27 cellular contexts compared by ENCODE assay signal in the genomic region with DNA sequence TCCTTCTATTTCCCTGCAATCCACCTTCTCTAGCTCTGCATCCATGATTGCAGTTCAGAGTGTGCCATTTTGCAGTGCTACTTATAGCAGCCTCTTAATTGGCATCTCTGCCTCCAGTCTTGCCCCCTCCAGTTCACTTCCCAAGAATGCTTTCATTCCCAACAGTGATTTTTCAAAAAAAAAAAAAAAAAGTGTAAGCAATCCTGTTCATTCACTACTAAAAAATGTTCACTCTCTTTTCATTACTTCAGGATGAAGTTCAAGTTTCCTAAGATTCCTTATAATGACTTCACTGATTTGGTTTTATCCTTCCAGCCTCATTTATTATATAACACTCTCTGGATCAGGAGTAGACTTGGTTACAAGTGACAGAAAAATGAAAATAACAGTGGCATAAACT.
DNase-seq lines count a peak whose midpoint lies in the region; ATAC-seq and TF ChIP-seq lines count a peak whose summit lies in the region.
"Had no signal": no experiment of that assay in that cellular context is flagged by ENCODE, and none has a peak within 500 bp of the region (broad histone marks: within the 10 kb centered on the region; RNA-seq: fewer than 3 reads in every experiment).

No MANE protein-coding gene starts in this region.

- H3K27ac ChIP-seq in IMR-90 (ENCODE audit: insufficient read depth, low read length), result no peak overlapping the region
- peak overlapping the region in 1 of 4 donors; percentile 54 for H3K27ac ChIP-seq in gastroesophageal sphincter
- peak overlapping the region; percentile 30 for H3K27ac ChIP-seq in suprapubic skin
- H3K27ac ChIP-seq in neural progenitor cell, result no peak overlapping the region
- H3K27ac ChIP-seq: BLaER1, cardiac muscle cell, KMS-11 had no signal

- no peaks in the 10 kb centered on the region for H3K36me3 Mint-ChIP-seq in neural progenitor cell
- H3K36me3 Mint-ChIP-seq: activated naive CD4-positive, alpha-beta T cell treated with anti-CD3 and anti-CD28 coated beads, Interleukin-2, amount 10 ng/mL, durations not matched to agents 7 days and 5 days; naive thymus-derived CD4-positive, alpha-beta T cell; T-cell had no signal

- in situ Hi-C loops in IMR-90 (cut with MboI; ENCODE audit: low sequenced_read_pairs), result loop anchor here (25.0 kb wide), 1 partner anchor 529 kb away; no protein-coding TSS in a partner anchor

- no peak overlapping the region for H2BK15ac ChIP-seq in IMR-90 (ENCODE audit: low read depth, low read length)

- no peak overlapping the region; the same call in 1 of the 2 replicates for H3K14ac ChIP-seq in IMR-90 (replicated peaks; ENCODE audit: low read depth, low read length)

- no peaks in the 10 kb centered on the region for H3F3A ChIP-seq in neural progenitor cell (ENCODE audit: low read depth)

- peak overlapping the region; percentile 62 for H2BK120ac ChIP-seq in IMR-90 (ENCODE audit: low read depth, low read length)

- ATAC-seq in IMR-90 (ENCODE audit: low read depth) (peak; percentile 30), gastroesophageal sphincter (peak; percentile 31)
- ATAC-seq: effector memory CD8-positive, alpha-beta T cell; naive thymus-derived CD4-positive, alpha-beta T cell; T-cell had no signal

- no peak overlapping the region for H3K56ac ChIP-seq in IMR-90 (ENCODE audit: extremely low read depth, insufficient read depth, low read length)

- peak overlapping the region in 1 of 2 experiments; percentile 58; a peak in 1 of 4 replicates for H4K8ac ChIP-seq in IMR-90 (ENCODE audit: low read depth in 2 of 2, low read length in 2 of 2)

- peak overlapping the region; percentile 92; the same call in 1 of the 2 replicates for H3K18ac ChIP-seq in IMR-90 (ENCODE audit: low read depth, low read length)

- peak overlapping the region; percentile 89 for H4K5ac ChIP-seq in IMR-90 (ENCODE audit: low read depth, low read length)

- no peak overlapping the region for H2AK9ac ChIP-seq in IMR-90 (replicated peaks; ENCODE audit: low read depth, low read length, poor library complexity)

- H2BK5ac ChIP-seq in IMR-90 (ENCODE audit: low read depth, low read length, poor library complexity, severe bottlenecking), result peak overlapping the region; percentile 83

- H3K4ac ChIP-seq in IMR-90 (ENCODE audit: low read depth, low read length), result peak overlapping the region; percentile 27; the same call in 1 of the 2 replicates

- H3K4me3 Mint-ChIP-seq in neural progenitor cell, result no peak overlapping the region
- H3K4me3 Mint-ChIP-seq: activated naive CD4-positive, alpha-beta T cell treated with anti-CD3 and anti-CD28 coated beads, Interleukin-2, amount 10 ng/mL, durations not matched to agents 7 days and 5 days; activated T-helper 1 cell treated with anti-CD3 and anti-CD28 coated beads, Interleukin-12 subunit alpha, Interleukin-12 subunit beta, Interleukin-2, Interleukin-4 antibody, amounts not matched to agents 30 ng/mL and 10 ng/mL and 1 ng/mL, durations not matched to agents 14 hours and 24 hours and 36 hours; effector memory CD8-positive, alpha-beta T cell; naive thymus-derived CD4-positive, alpha-beta T cell; T-cell had no signal

- H3K27ac Mint-ChIP-seq in neural progenitor cell, result no peak overlapping the region
- H3K27ac Mint-ChIP-seq: activated naive CD4-positive, alpha-beta T cell treated with anti-CD3 and anti-CD28 coated beads, Interleukin-2, amount 10 ng/mL, durations not matched to agents 7 days and 5 days; activated T-helper 1 cell treated with anti-CD3 and anti-CD28 coated beads, Interleukin-12 subunit alpha, Interleukin-12 subunit beta, Interleukin-2, Interleukin-4 antibody, amounts not matched to agents 30 ng/mL and 10 ng/mL and 1 ng/mL, durations not matched to agents 14 hours and 24 hours and 36 hours; effector memory CD8-positive, alpha-beta T cell; naive thymus-derived CD4-positive, alpha-beta T cell; T-cell had no signal

- 0 out of 2 replicates have a peak overlapping the region, but pooled peaks have one; percentile 43 for H4K91ac ChIP-seq in IMR-90 (ENCODE audit: insufficient read depth, low read depth, low read length)

- no peak overlapping the region for H3K9ac ChIP-seq in IMR-90 (ENCODE audit: low read depth, low read length)
- no peak overlapping the region for H3K9ac ChIP-seq in neural progenitor cell
- H3K9ac ChIP-seq: BLaER1, KMS-11 had no signal

- H3K27me3 ChIP-seq in IMR-90 (ENCODE audit: control insufficient read depth, insufficient read depth, low read length) (no peaks in the 10 kb centered on the region), gastroesophageal sphincter (no peaks in the 10 kb centered on the region), suprapubic skin (no peaks in the 10 kb centered on the region), neural progenitor cell (no peaks in the 10 kb centered on the region)
- H3K27me3 ChIP-seq: BLaER1, cardiac muscle cell had no signal

- no peaks in the 10 kb centered on the region for H3K36me3 ChIP-seq in IMR-90 (ENCODE audit: control insufficient read depth, insufficient read depth, low read length)
- no peaks in the 10 kb centered on the region for H3K36me3 ChIP-seq in gastroesophageal sphincter
- H3K36me3 ChIP-seq in suprapubic skin, result no peaks in the 10 kb centered on the region
- no peaks in the 10 kb centered on the region for H3K36me3 ChIP-seq in neural progenitor cell
- H3K36me3 ChIP-seq: BLaER1, cardiac muscle cell had no signal

- H3K4me1 ChIP-seq in IMR-90 (ENCODE audit: control insufficient read depth, insufficient read depth, low read length), result peaks cover 28% of the 10 kb centered on the region
- no peaks in the 10 kb centered on the region for H3K4me1 ChIP-seq in gastroesophageal sphincter
- H3K4me1 ChIP-seq in suprapubic skin, result peaks cover 6% of the 10 kb centered on the region
- H3K4me1 ChIP-seq in neural progenitor cell, result no peaks in the 10 kb centered on the region

- peak; percentile 35 for DNase-seq in AG08395 (ENCODE audit: low spot score)
- peak; percentile 52 for DNase-seq in IMR-90
- no peak for DNase-seq in suprapubic skin (ENCODE audit: low spot score in 2 of 2)
- DNase-seq in activated CD8-positive, alpha-beta memory T cell treated with anti-CD3 and anti-CD28 coated beads, Interleukin-2, amount 50 U/mL, for 48 hours, result no peak
- DNase-seq in neural progenitor cell (ENCODE audit: low spot score), result no peak
- no peak for DNase-seq in NCI-H446 (lab: John Stamatoyannopoulos, UW)
- no peak for DNase-seq in activated naive CD4-positive, alpha-beta T cell (lab: John Stamatoyannopoulos, UW)
- DNase-seq: activated CD4-positive, alpha-beta T cell treated with anti-CD3 and anti-CD28 coated beads, Interleukin-2, amount 50 U/mL, for 4 hours; activated CD4-positive, CD25-positive, alpha-beta regulatory T cell; activated naive CD4-positive, alpha-beta T cell treated with anti-CD3 and anti-CD28 coated beads, Interleukin-2, amount 10 ng/mL, durations not matched to agents 7 days and 5 days; cortex of kidney; DMS53; effector memory CD8-positive, alpha-beta T cell; left ventricle myocardium superior; naive thymus-derived CD4-positive, alpha-beta T cell; NCI-H1417; NCI-H2081; NCI-H345; NCI-H82; occipital lobe; retina; T-cell had no signal

- intact Hi-C loops in IMR-90 (cut with micrococcal nuclease), result no loop called here

- no peak for TF ChIP-seq POLR2A in IMR-90 (IDR thresholded peaks at IDR 0.05; ENCODE audit: low read depth, low read length)
- TF ChIP-seq POLR2A in gastroesophageal sphincter (IDR thresholded peaks at IDR 0.05), result no peak
- no peak for TF ChIP-seq POLR2A in suprapubic skin (IDR thresholded peaks at IDR 0.05)

- H3K4me3 ChIP-seq in IMR-90 (ENCODE audit: insufficient read depth, low read depth, low read length) (no peak overlapping the region), gastroesophageal sphincter (no peak overlapping the region), suprapubic skin (no peak overlapping the region), neural progenitor cell (no peak overlapping the region)
- H3K4me3 ChIP-seq: BLaER1, cardiac muscle cell had no signal

- H3K79me2 ChIP-seq in neural progenitor cell (ENCODE audit: low read depth), result no peaks in the 10 kb centered on the region

- H3K4me2 ChIP-seq in IMR-90 (ENCODE audit: low read depth, low read length) (peak overlapping the region; percentile 23; the same call in 1 of the 2 replicates), neural progenitor cell (no peak overlapping the region)
- H3K4me2 ChIP-seq: BLaER1, KMS-11 had no signal

- CTCF ChIA-PET in IMR-90 (lab: Yijun Ruan, JAX), result interaction anchor here (1.4 kb wide), 1 partner anchor 108 kb away, joined by 3 read pairs; no protein-coding TSS in a partner anchor

- 0 out of 2 replicates have a peak overlapping the region, but pooled peaks have one; percentile 3 for H2AK5ac ChIP-seq in IMR-90 (ENCODE audit: low read depth, low read length)

- peak overlapping the region; percentile 82 for H2BK20ac ChIP-seq in IMR-90 (ENCODE audit: low read depth, low read length)

- no peak for TF ChIP-seq CTCF in IMR-90 (conservative IDR thresholded peaks at IDR 0.05; ENCODE audit: low read depth, low read length)
- no peak for TF ChIP-seq CTCF in gastroesophageal sphincter (IDR thresholded peaks at IDR 0.05)
- TF ChIP-seq CTCF in suprapubic skin (IDR thresholded peaks at IDR 0.05), result no peak
- no peak for TF ChIP-seq CTCF in neural progenitor cell (IDR thresholded peaks at IDR 0.05)

- peaks cover 4% of the 10 kb centered on the region for H3K27me3 Mint-ChIP-seq in neural progenitor cell (ENCODE audit: insufficient read depth, low read depth)
- H3K27me3 Mint-ChIP-seq: activated naive CD4-positive, alpha-beta T cell treated with anti-CD3 and anti-CD28 coated beads, Interleukin-2, amount 10 ng/mL, durations not matched to agents 7 days and 5 days had no signal

- H3K9me3 ChIP-seq in IMR-90 (ENCODE audit: control insufficient read depth, insufficient read depth, low read length) (no peaks in the 10 kb centered on the region), gastroesophageal sphincter (no peaks in the 10 kb centered on the region), suprapubic skin (no peaks in the 10 kb centered on the region), neural progenitor cell (ENCODE audit: low read depth) (no peaks in the 10 kb centered on the region)
- H3K9me3 ChIP-seq: BLaER1 had no signal

- H3K9me3 Mint-ChIP-seq in neural progenitor cell, result no peaks in the 10 kb centered on the region
- H3K9me3 Mint-ChIP-seq: activated naive CD4-positive, alpha-beta T cell treated with anti-CD3 and anti-CD28 coated beads, Interleukin-2, amount 10 ng/mL, durations not matched to agents 7 days and 5 days; activated T-helper 1 cell treated with anti-CD3 and anti-CD28 coated beads, Interleukin-12 subunit alpha, Interleukin-12 subunit beta, Interleukin-2, Interleukin-4 antibody, amounts not matched to agents 30 ng/mL and 10 ng/mL and 1 ng/mL, durations not matched to agents 14 hours and 24 hours and 36 hours; effector memory CD8-positive, alpha-beta T cell had no signal

- no peaks in the 10 kb centered on the region for H3K79me1 ChIP-seq in IMR-90 (ENCODE audit: low read depth in 1 of 2, low read length in 2 of 2)

- no peak overlapping the region; the same call in 1 of the 2 replicates for H3K23ac ChIP-seq in IMR-90 (ENCODE audit: low read depth, low read length)

- no peak for TF ChIP-seq RAD21 in IMR-90 (IDR thresholded peaks at IDR 0.05; ENCODE audit: low read length)

- H2AFZ ChIP-seq in IMR-90 (replicated peaks; ENCODE audit: low read length, poor library complexity) (no peak overlapping the region), neural progenitor cell (replicated peaks) (no peak overlapping the region)

- no peaks in the 10 kb centered on the region for H4K20me1 ChIP-seq in IMR-90 (ENCODE audit: insufficient read depth, low read length)
- H4K20me1 ChIP-seq in neural progenitor cell (ENCODE audit: low read depth), result no peaks in the 10 kb centered on the region
- H4K20me1 ChIP-seq: BLaER1 had no signal

- dilution Hi-C loops in IMR-90 (cut with HindIII; ENCODE audit: low sequenced_read_pairs, unreplicated experiment), result no loop called here

- H3K9me1 ChIP-seq in IMR-90 (ENCODE audit: insufficient read depth, low read length), result peaks cover 9% of the 10 kb centered on the region

- TF ChIP-seq EP300 in gastroesophageal sphincter (IDR thresholded peaks at IDR 0.05) (no peak), suprapubic skin (IDR thresholded peaks at IDR 0.05) (no peak)

- POLR2A ChIA-PET in IMR-90 (lab: Charles Lee; ENCODE audit: unreplicated experiment), result interaction anchor here (0.7 kb wide), 1 partner anchor 369 kb away, joined by 10 read pairs; no protein-coding TSS in a partner anchor

- BruUV-seq in IMR-90 (replicated peaks; lab: Mats Ljungman, UMichigan), result no TSS peak

- H3K4me1 Mint-ChIP-seq in neural progenitor cell, result no peaks in the 10 kb centered on the region
- H3K4me1 Mint-ChIP-seq: activated naive CD4-positive, alpha-beta T cell treated with anti-CD3 and anti-CD28 coated beads, Interleukin-2, amount 10 ng/mL, durations not matched to agents 7 days and 5 days; naive thymus-derived CD4-positive, alpha-beta T cell; T-cell had no signal

Comparison
In these comparisons a context has a peak if more than half of its experiments do, and no peak if none do; other contexts are left out.
1. DNase-seq: peak in AG08395 (single experiment) and IMR-90 (single experiment); none in suprapubic skin (0 of 2), activated CD8-positive, alpha-beta memory T cell treated with anti-CD3 and anti-CD28 coated beads, Interleukin-2, amount 50 U/mL, for 48 hours (single experiment), neural progenitor cell (single experiment), NCI-H446 (0 of 2) and activated naive CD4-positive, alpha-beta T cell (0 of 4).